Comparison of ENCODE assay signal across 7 cellular contexts in genomic region chr21:5220468-5220867, GRCh38.
A peak's percentile ranks its signal among the peaks of the same experiment; 100 is the strongest.
DNase-seq lines count a peak whose midpoint lies in the region; ATAC-seq and TF ChIP-seq lines count a peak whose summit lies in the region.
"Not testable (repeated sequence)": the region's sequence is repeated elsewhere in the genome, so short reads cannot be mapped to it uniquely, and the experiment has no call there.

No MANE protein-coding gene starts in this region.

- H3K4me2 ChIP-seq in DOHH2 (ENCODE audit: low read length); PC-9: not testable (repeated sequence)

- peak; percentile 25 for DNase-seq in HT-29 (ENCODE audit: low spot score)
- DNase-seq in MG63 = peak; percentile 32
- DNase-seq in PC-9 = peak; percentile 10 to 35
- DNase-seq in WERI-Rb-1 = peak; percentile 45
- peak; percentile 8 for DNase-seq in choroid plexus epithelial cell (ENCODE audit: low read depth)
- peak in 2 of 3 donors; percentile 28 to 54 for DNase-seq in right lobe of liver

- not testable (repeated sequence) for H3K27me3 ChIP-seq in DOHH2 (ENCODE audit: control insufficient read depth, low read length); MG63; right lobe of liver
- peaks cover 13% of the 10 kb centered on the region; the same call in 1 of the 2 replicates for H3K27me3 ChIP-seq in PC-9 (ENCODE audit: insufficient read depth, low read depth)
- H3K27me3 ChIP-seq in WERI-Rb-1 (ENCODE audit: insufficient read depth, low read depth, severe bottlenecking) = peaks cover 16% of the 10 kb centered on the region

- 41% methylated on average over 6 of the region's 6 CpGs for WGBS in right lobe of liver (ENCODE audit: insufficient coverage, low coverage, low lambda C conversion rate, missing lambda C conversion rate)

- peaks cover 19% of the 10 kb centered on the region for H3K9me3 ChIP-seq in DOHH2 (ENCODE audit: control insufficient read depth, insufficient read depth, low read length)
- H3K9me3 ChIP-seq in MG63; PC-9 (ENCODE audit: insufficient read depth, low read depth); WERI-Rb-1 (ENCODE audit: severe bottlenecking); right lobe of liver: not testable (repeated sequence)

- H3F3A ChIP-seq in DOHH2 (ENCODE audit: control insufficient read depth, insufficient read depth); PC-9 (ENCODE audit: insufficient read depth, low read depth): not testable (repeated sequence)

- H3K4me3 ChIP-seq in DOHH2 (ENCODE audit: low read length); MG63; PC-9; WERI-Rb-1 (ENCODE audit: low read depth, low read length); choroid plexus epithelial cell (ENCODE audit: low read depth, low read length); right lobe of liver: not testable (repeated sequence)

- intact Hi-C loops in PC-9 (cut with micrococcal nuclease; ENCODE audit: unreplicated experiment); right lobe of liver (cut with DNase I): not testable (repeated sequence)

- not testable (repeated sequence) for BruUV-seq in PC-9 (replicated peaks; lab: Mats Ljungman, UMichigan)

- TF ChIP-seq CTCF in DOHH2 (IDR thresholded peaks at IDR 0.05; ENCODE audit: low read depth, low read length, poor library complexity, severe bottlenecking) (peak; percentile 33), PC-9 (conservative IDR thresholded peaks at IDR 0.05) (peak; percentile 61), WERI-Rb-1 (IDR thresholded peaks at IDR 0.05; ENCODE audit: low read depth, low read length) (peak; percentile 36; the same call in 1 of the 2 replicates), choroid plexus epithelial cell (conservative IDR thresholded peaks at IDR 0.05; ENCODE audit: low read depth, low read length) (peak; percentile 19), right lobe of liver (IDR thresholded peaks at IDR 0.05) (peak in 2 of 4 donors; percentile 18 to 38)

- H4K20me1 ChIP-seq in DOHH2 (ENCODE audit: control insufficient read depth, insufficient read depth, low read depth, low read length); PC-9 (ENCODE audit: insufficient read depth): not testable (repeated sequence)

- not testable (repeated sequence) for H3K79me2 ChIP-seq in DOHH2 (ENCODE audit: control insufficient read depth, low read length); PC-9 (ENCODE audit: low read depth)

- POLR2A ChIA-PET in PC-9 (lab: Charles Lee; ENCODE audit: unreplicated experiment) = not testable (repeated sequence)

- H3K4me1 ChIP-seq in DOHH2 (ENCODE audit: control insufficient read depth, low read length); PC-9 (replicated peaks; ENCODE audit: insufficient read depth); right lobe of liver: not testable (repeated sequence)

- not testable (repeated sequence) for H3K27ac ChIP-seq in DOHH2 (ENCODE audit: low read depth, low read length); PC-9; WERI-Rb-1; right lobe of liver

- not testable (repeated sequence) for TF ChIP-seq POLR2A in right lobe of liver (IDR thresholded peaks at IDR 0.05)

- H2AFZ ChIP-seq in PC-9 = not testable (repeated sequence)

- H3K36me3 ChIP-seq in DOHH2 (ENCODE audit: control insufficient read depth, low read length); MG63; PC-9 (ENCODE audit: low read depth); WERI-Rb-1; right lobe of liver: not testable (repeated sequence)

- ATAC-seq in right lobe of liver = not testable (repeated sequence)

- not testable (repeated sequence) for H3K9me2 ChIP-seq in DOHH2 (replicated peaks; ENCODE audit: control insufficient read depth, low read length); PC-9 (ENCODE audit: insufficient read depth)

- CTCF ChIA-PET in PC-9 (lab: Charles Lee) = not testable (repeated sequence)
